ENCODE assay signal across 19 cellular contexts in genomic region chr22:37260396-37260795, GRCh38. TPM values are rescaled to one million over a fixed set of nuclear protein-coding genes. Genes with fewer than 3 reads are reported as not detected.
DNase-seq lines count a peak whose midpoint lies in the region; ATAC-seq, FAIRE-seq and TF ChIP-seq lines count a peak whose summit lies in the region.
"Had no signal": no experiment of that assay in that cellular context is flagged by ENCODE, and none has a peak within 500 bp of the region (broad histone marks: within the 10 kb centered on the region; RNA-seq: fewer than 3 reads in every experiment).

No MANE protein-coding gene starts in this region.

- H3K36me3 Mint-ChIP-seq in T-helper 17 cell (ENCODE audit: low read depth) (no peaks in the 10 kb centered on the region), HFFc6 (ENCODE audit: low read depth) (peaks cover 8% of the 10 kb centered on the region)
- H3K36me3 Mint-ChIP-seq: memory B cell had no signal

- ATAC-seq in T-helper 17 cell = no peak
- no peak for ATAC-seq in GM18520 (IDR thresholded peaks at IDR 0.05; ENCODE audit: unreplicated experiment)

- H3K4me3 ChIP-seq in neutrophil (ENCODE audit: low read depth in 1 of 2, low read length in 1 of 2) = no peak overlapping the region
- no peak overlapping the region for H3K4me3 ChIP-seq in effector memory CD4-positive, alpha-beta T cell (ENCODE audit: insufficient read depth, low read depth, low read length, poor library complexity, severe bottlenecking)

- no peaks in the 10 kb centered on the region for H3K36me3 ChIP-seq in neutrophil
- no peaks in the 10 kb centered on the region for H3K36me3 ChIP-seq in effector memory CD4-positive, alpha-beta T cell (ENCODE audit: control insufficient read depth, insufficient read depth, low read length)

- DNase-seq in NCI-H1436 (lab: John Stamatoyannopoulos, UW) = peak; percentile 52
- no peak for DNase-seq in NCI-H1436 treated with DMSO at 0.1 percent for 48 hours (lab: John Stamatoyannopoulos, UW)
- no peak for DNase-seq in GM12891 (ENCODE audit: insufficient read length, low spot score)
- DNase-seq in T-helper 17 cell = no peak
- no peak for DNase-seq in HFFc6
- DNase-seq in effector memory CD4-positive, alpha-beta T cell = no peak
- DNase-seq: DMS153 had no signal

- H3K27me3 ChIP-seq in neutrophil = no peaks in the 10 kb centered on the region
- H3K27me3 ChIP-seq in effector memory CD4-positive, alpha-beta T cell (replicated peaks; ENCODE audit: control insufficient read depth, insufficient read depth, low read length, poor library complexity, severe bottlenecking) = no peaks in the 10 kb centered on the region

- H3K27ac ChIP-seq in neutrophil = peak overlapping the region; percentile 48
- no peak overlapping the region for H3K27ac ChIP-seq in effector memory CD4-positive, alpha-beta T cell (ENCODE audit: insufficient read depth, low read length, poor library complexity, severe bottlenecking)
- H3K27ac ChIP-seq: SK-N-MC had no signal

- peaks cover 23 to 24% of the 10 kb centered on the region in 2 experiments for H3K4me1 ChIP-seq in neutrophil (ENCODE audit: control insufficient read depth in 1 of 2, insufficient read depth in 1 of 2, low read depth in 1 of 2, low read length in 1 of 2)
- H3K4me1 ChIP-seq in effector memory CD4-positive, alpha-beta T cell (ENCODE audit: control insufficient read depth, insufficient read depth, low read length, poor library complexity, severe bottlenecking) = peaks cover 16% of the 10 kb centered on the region

- H3K9me3 ChIP-seq in T-helper 17 cell (ENCODE audit: control insufficient read depth, low read length, poor library complexity, severe bottlenecking) = no peaks in the 10 kb centered on the region
- no peaks in the 10 kb centered on the region for H3K9me3 ChIP-seq in neutrophil
- peaks cover 5% of the 10 kb centered on the region for H3K9me3 ChIP-seq in effector memory CD4-positive, alpha-beta T cell (ENCODE audit: control insufficient read depth, low read length)

- peaks cover 23% of the 10 kb centered on the region for H3K9me3 Mint-ChIP-seq in HFFc6
- H3K9me3 Mint-ChIP-seq: effector memory CD8-positive, alpha-beta T cell; memory B cell had no signal

- TF ChIP-seq CTCF in neutrophil (IDR thresholded peaks at IDR 0.05) (no peak), HFFc6 (IDR thresholded peaks at IDR 0.05) (no peak)

- peaks cover 22% of the 10 kb centered on the region for H3K4me1 Mint-ChIP-seq in T-helper 17 cell
- H3K4me1 Mint-ChIP-seq in HFFc6 (ENCODE audit: low read depth) = peaks cover 27% of the 10 kb centered on the region

- no peak for TF ChIP-seq POLR2A in GM12891 (IDR thresholded peaks at IDR 0.05; ENCODE audit: low read depth, low read length)

- H3K27ac Mint-ChIP-seq in T-helper 17 cell = peak overlapping the region; percentile 88
- H3K27ac Mint-ChIP-seq in HFFc6 = no peak overlapping the region
- H3K27ac Mint-ChIP-seq: activated T-helper 1 cell treated with anti-CD3 and anti-CD28 coated beads, Interleukin-12 subunit alpha, Interleukin-12 subunit beta, Interleukin-2, Interleukin-4 antibody, amounts not matched to agents 30 ng/mL and 10 ng/mL and 1 ng/mL, durations not matched to agents 14 hours and 24 hours and 36 hours; effector memory CD8-positive, alpha-beta T cell had no signal

- H3K27me3 Mint-ChIP-seq in T-helper 17 cell (peaks cover 6% of the 10 kb centered on the region), HFFc6 (ENCODE audit: insufficient read depth) (peaks cover 30% of the 10 kb centered on the region)

- FAIRE-seq in GM12891 (lab: Jason Lieb, UNC) = peak; percentile 76

- peak overlapping the region; percentile 54 for H3K4me3 Mint-ChIP-seq in T-helper 17 cell
- no peak overlapping the region for H3K4me3 Mint-ChIP-seq in HFFc6
- H3K4me3 Mint-ChIP-seq: activated T-helper 1 cell treated with anti-CD3 and anti-CD28 coated beads, Interleukin-12 subunit alpha, Interleukin-12 subunit beta, Interleukin-2, Interleukin-4 antibody, amounts not matched to agents 30 ng/mL and 10 ng/mL and 1 ng/mL, durations not matched to agents 14 hours and 24 hours and 36 hours; effector memory CD8-positive, alpha-beta T cell had no signal

TF ChIP-seq in GM12891, 5 proteins besides CTCF, POLR2A, EP300 and RAD21:
- TF ChIP-seq POLR2AphosphoS5 (IDR thresholded peaks at IDR 0.05; ENCODE audit: low read depth, low read length) (no peak), SPI1 (IDR thresholded peaks at IDR 0.05; ENCODE audit: low read depth, low read length) (no peak), TAF1 (IDR thresholded peaks at IDR 0.05; ENCODE audit: low read depth, low read length) (no peak), POU2F2 (IDR thresholded peaks at IDR 0.05; ENCODE audit: low read depth, low read length) (no peak), PAX5 (IDR thresholded peaks at IDR 0.05; ENCODE audit: insufficient read depth, low read length, severe bottlenecking) (no peak)

RNA-seq across cellular contexts. Expression of gene RAC2, which starts 16.3 kb away (rescaled TPM):
- polyA plus RNA-seq in GM12891 (2012; ENCODE audit: low read depth, missing spikeins) = 448 TPM
- total RNA-seq in T-helper 17 cell = 100 to 1,000 TPM; 297 to 478 TPM
- total RNA-seq in HFFc6 (2021; fragmentation: NEBNext Ultra II Directional; extraction: Animal tissue kit (Norgen Biotek cat#: 25700)) = 10 to 100 TPM; 29.9 to 57.2 (median 53.5) TPM
- polyA plus RNA-seq: neural cell had no signal

RNA-seq across cellular contexts. Expression of gene CYTH4, which starts 21.9 kb away (rescaled TPM):
- polyA plus RNA-seq in GM12891 (2012; ENCODE audit: low read depth, missing spikeins) = 12.4 TPM
- total RNA-seq in T-helper 17 cell = 10 to 100 TPM; 89.5 to 98.7 TPM
- under 1 TPM in 1 of 6 experiments, not detected in 5; 0.28 TPM for total RNA-seq in HFFc6 (2021; fragmentation: NEBNext Ultra II Directional; extraction: Animal tissue kit (Norgen Biotek cat#: 25700))
- total RNA-seq: H7 had no signal
- polyA plus RNA-seq: neural cell had no signal

RNA-seq across cellular contexts. Expression of gene SSTR3, which starts 48.1 kb away (rescaled TPM):
- 3.7 TPM for polyA plus RNA-seq in GM12891 (2012; ENCODE audit: low read depth, missing spikeins)
- total RNA-seq in T-helper 17 cell = 1 to 10 TPM in 1 of 2 donors, under 1 TPM in 1; 0.37 to 2.1 TPM
- total RNA-seq in HFFc6 (2021; fragmentation: NEBNext Ultra II Directional; extraction: Animal tissue kit (Norgen Biotek cat#: 25700)) = not detected
- total RNA-seq: A172, M059J, urinary bladder had no signal
- polyA plus RNA-seq: CD14-positive monocyte, neural cell, urinary bladder had no signal

Comparison
In these comparisons a context has a peak if more than half of its experiments do, and no peak if none do; other contexts are left out.
1. RNA of gene RAC2, which starts 16.3 kb away (total RNA-seq): 297 to 478 TPM in T-helper 17 cell; 29.9 to 57.2 TPM in HFFc6; every median in the first group is over 4 times any median in the second.
2. RNA of gene CYTH4, which starts 21.9 kb away (total RNA-seq): 89.5 to 98.7 TPM in T-helper 17 cell; 0.28 TPM in HFFc6; every median in the first group is over 10 times any median in the second.